Comparison of ENCODE assay signal across 11 cellular contexts in genomic region chr17:17151055-17151454, GRCh38. TPM values are rescaled to one million over a fixed set of nuclear protein-coding genes. Genes with fewer than 3 reads are reported as not detected.
A peak's percentile ranks its signal among the peaks of the same experiment; 100 is the strongest.
DNase-seq lines count a peak whose midpoint lies in the region; ATAC-seq, FAIRE-seq and TF ChIP-seq lines count a peak whose summit lies in the region.
"Had no signal": no experiment of that assay in that cellular context is flagged by ENCODE, and none has a peak within 500 bp of the region (broad histone marks: within the 10 kb centered on the region; RNA-seq: fewer than 3 reads in every experiment).

No MANE protein-coding gene starts in this region.

- DNase-seq in activated naive CD4-positive, alpha-beta T cell treated with Interleukin-2 at 50 U/mL for 16 hours, result peak; percentile 36
- no peak for DNase-seq in activated naive CD4-positive, alpha-beta T cell (lab: John Stamatoyannopoulos, UW)
- no peak for DNase-seq in SK-N-SH
- DNase-seq in esophagus squamous epithelium (lab: John Stamatoyannopoulos, UW), result no peak
- no peak for DNase-seq in SIG-M5 (lab: John Stamatoyannopoulos, UW)
- no peak for DNase-seq in pancreas
- no peak for DNase-seq in NCI-H1048 (lab: John Stamatoyannopoulos, UW)
- DNase-seq: NCI-H2081 treated with DMSO at 0.1 percent for 48 hours, small intestine had no signal

- TF ChIP-seq RAD21 in SK-N-SH (IDR thresholded peaks at IDR 0.05; ENCODE audit: low read length), result no peak

- no peak overlapping the region; a peak in 1 of 4 replicates for H3K4me3 ChIP-seq in SK-N-SH (ENCODE audit: low read depth in 2 of 2, low read length in 1 of 2)
- H3K4me3 ChIP-seq in esophagus squamous epithelium, result no peak overlapping the region
- H3K4me3 ChIP-seq in pancreas, result no peak overlapping the region

- H3K36me3 Mint-ChIP-seq in stimulated activated naive CD8-positive, alpha-beta T cell treated with anti-CD3 and anti-CD28 coated beads, Interleukin-15, Interleukin-2, amounts not matched to agents 100 ng/mL and 50 ng/mL, for 24 hours (ENCODE audit: low read depth), result peaks cover 46% of the 10 kb centered on the region

- no peak for TF ChIP-seq POLR2A in esophagus squamous epithelium (IDR thresholded peaks at IDR 0.05)

- H3K79me2 ChIP-seq in SK-N-SH (ENCODE audit: insufficient read depth), result peaks cover 7% of the 10 kb centered on the region; the same call in 1 of the 2 replicates

- no peaks in the 10 kb centered on the region for H3K9me2 ChIP-seq in SK-N-SH

- no peak for ATAC-seq in pancreas

- intact Hi-C loops in esophagus squamous epithelium (cut with DNase I) (no loop called here), pancreas (cut with DNase I) (no loop called here)

- H3K36me3 ChIP-seq in SK-N-SH (replicated peaks in 1 of 2; ENCODE audit: control insufficient read depth in 1 of 2, insufficient read depth in 2 of 2, low read length in 1 of 2) (peaks cover 31 to 56% of the 10 kb centered on the region in 2 experiments), esophagus squamous epithelium (peaks cover 20 to 98% (median 27%) of the 10 kb centered on the region in 3 donors), pancreas (peaks cover 4 to 70% (median 24%) of the 10 kb centered on the region in 3 donors)

- H3K4me1 Mint-ChIP-seq in stimulated activated naive CD8-positive, alpha-beta T cell treated with anti-CD3 and anti-CD28 coated beads, Interleukin-15, Interleukin-2, amounts not matched to agents 100 ng/mL and 50 ng/mL, for 24 hours (ENCODE audit: low read depth), result peaks cover 41% of the 10 kb centered on the region

- no peak overlapping the region for H3K4me3 Mint-ChIP-seq in stimulated activated naive CD8-positive, alpha-beta T cell treated with anti-CD3 and anti-CD28 coated beads, Interleukin-15, Interleukin-2, amounts not matched to agents 100 ng/mL and 50 ng/mL, for 24 hours

- peak overlapping the region; percentile 36 for H3K4me2 ChIP-seq in SK-N-SH

- peaks cover 5 to 32% of the 10 kb centered on the region in 2 experiments; a peak in 3 of 4 replicates for H3K4me1 ChIP-seq in SK-N-SH (ENCODE audit: control insufficient read depth in 1 of 2, insufficient read depth in 2 of 2, low read depth in 1 of 2, low read length in 1 of 2)
- peaks cover 10 to 51% (median 32%) of the 10 kb centered on the region in 3 donors for H3K4me1 ChIP-seq in esophagus squamous epithelium
- peaks cover 0 to 4% (median 0%) of the 10 kb centered on the region in 3 donors for H3K4me1 ChIP-seq in pancreas

- FAIRE-seq in pancreas (lab: Jason Lieb, UNC), result no peak
- FAIRE-seq: small intestine had no signal

- CTCF ChIA-PET in SK-N-SH (lab: Yijun Ruan, JAX), result interaction anchor here (1.9 kb wide), 1 partner anchor 9 kb away, joined by 10 read pairs; no protein-coding TSS in a partner anchor

- no peaks in the 10 kb centered on the region; the same call in 1 of the 2 replicates for H4K20me1 ChIP-seq in SK-N-SH (ENCODE audit: insufficient read depth)

- TF ChIP-seq CTCF in SK-N-SH (IDR thresholded peaks at IDR 0.05) (no peak), esophagus squamous epithelium (IDR thresholded peaks at IDR 0.05) (no peak), pancreas (IDR thresholded peaks at IDR 0.05) (no peak)

- peak overlapping the region; percentile 57 for H3K27ac Mint-ChIP-seq in stimulated activated naive CD8-positive, alpha-beta T cell treated with anti-CD3 and anti-CD28 coated beads, Interleukin-15, Interleukin-2, amounts not matched to agents 100 ng/mL and 50 ng/mL, for 24 hours

- no peak overlapping the region for H2AFZ ChIP-seq in SK-N-SH (ENCODE audit: low read depth)

- POLR2A ChIA-PET in SK-N-SH (lab: Yijun Ruan, JAX), result no interaction called here

- no peaks in the 10 kb centered on the region for H3K9me3 Mint-ChIP-seq in stimulated activated naive CD8-positive, alpha-beta T cell treated with anti-CD3 and anti-CD28 coated beads, Interleukin-15, Interleukin-2, amounts not matched to agents 100 ng/mL and 50 ng/mL, for 24 hours

- H3K27me3 ChIP-seq in SK-N-SH (ENCODE audit: insufficient read depth), result no peaks in the 10 kb centered on the region
- H3K27me3 ChIP-seq in esophagus squamous epithelium, result no peaks in the 10 kb centered on the region
- no peaks in the 10 kb centered on the region for H3K27me3 ChIP-seq in pancreas

- H3K27me3 Mint-ChIP-seq in stimulated activated naive CD8-positive, alpha-beta T cell treated with anti-CD3 and anti-CD28 coated beads, Interleukin-15, Interleukin-2, amounts not matched to agents 100 ng/mL and 50 ng/mL, for 24 hours, result no peaks in the 10 kb centered on the region

- peak overlapping the region; percentile 49 for H3K9ac ChIP-seq in SK-N-SH

- peak in 1 of 2 experiments; percentile 47; a peak in 1 of 4 replicates for TF ChIP-seq EP300 in SK-N-SH (IDR thresholded peaks at IDR 0.05; ENCODE audit: borderline replicate concordance in 1 of 2, low read depth in 1 of 2, low read length in 1 of 2)

- H3F3A ChIP-seq in SK-N-SH (replicated peaks; ENCODE audit: insufficient read depth), result peaks cover 51% of the 10 kb centered on the region

- H3K27ac ChIP-seq in SK-N-SH (ENCODE audit: low read depth in 2 of 2, low read length in 1 of 2) (peak overlapping the region; percentile 66 to 93; a peak in 3 of 4 replicates), esophagus squamous epithelium (peak overlapping the region; percentile 51 to 70 (median 62)), pancreas (no peak overlapping the region)
- H3K27ac ChIP-seq: C4-2B had no signal

- H3K9me3 ChIP-seq in SK-N-SH (no peaks in the 10 kb centered on the region), esophagus squamous epithelium (no peaks in the 10 kb centered on the region), pancreas (no peaks in the 10 kb centered on the region)

- WGBS in SK-N-SH (ENCODE audit: low lambda C conversion rate), result 56% methylated on average over 4 of the region's 5 CpGs
- WGBS in esophagus squamous epithelium, 2 donors, result 57 to 65% methylated on average over 4 to 5 of the region's 5 CpGs
- 95 to 98% methylated on average over 5 of the region's 5 CpGs for WGBS in pancreas, 2 donors

TF ChIP-seq in SK-N-SH, 30 proteins besides CTCF, POLR2A, EP300 and RAD21 (continues in another document):
- TF ChIP-seq USF2 (IDR thresholded peaks at IDR 0.05; ENCODE audit: borderline replicate concordance, low read depth, low read length), result no peak
- peak; percentile 56; the same call in 1 of the 2 replicates for TF ChIP-seq TCF12 (IDR thresholded peaks at IDR 0.05)
- TF ChIP-seq FOXJ3 (CRISPR knock-in tag; IDR thresholded peaks at IDR 0.05), result no peak
- TF ChIP-seq, protein P1, sequence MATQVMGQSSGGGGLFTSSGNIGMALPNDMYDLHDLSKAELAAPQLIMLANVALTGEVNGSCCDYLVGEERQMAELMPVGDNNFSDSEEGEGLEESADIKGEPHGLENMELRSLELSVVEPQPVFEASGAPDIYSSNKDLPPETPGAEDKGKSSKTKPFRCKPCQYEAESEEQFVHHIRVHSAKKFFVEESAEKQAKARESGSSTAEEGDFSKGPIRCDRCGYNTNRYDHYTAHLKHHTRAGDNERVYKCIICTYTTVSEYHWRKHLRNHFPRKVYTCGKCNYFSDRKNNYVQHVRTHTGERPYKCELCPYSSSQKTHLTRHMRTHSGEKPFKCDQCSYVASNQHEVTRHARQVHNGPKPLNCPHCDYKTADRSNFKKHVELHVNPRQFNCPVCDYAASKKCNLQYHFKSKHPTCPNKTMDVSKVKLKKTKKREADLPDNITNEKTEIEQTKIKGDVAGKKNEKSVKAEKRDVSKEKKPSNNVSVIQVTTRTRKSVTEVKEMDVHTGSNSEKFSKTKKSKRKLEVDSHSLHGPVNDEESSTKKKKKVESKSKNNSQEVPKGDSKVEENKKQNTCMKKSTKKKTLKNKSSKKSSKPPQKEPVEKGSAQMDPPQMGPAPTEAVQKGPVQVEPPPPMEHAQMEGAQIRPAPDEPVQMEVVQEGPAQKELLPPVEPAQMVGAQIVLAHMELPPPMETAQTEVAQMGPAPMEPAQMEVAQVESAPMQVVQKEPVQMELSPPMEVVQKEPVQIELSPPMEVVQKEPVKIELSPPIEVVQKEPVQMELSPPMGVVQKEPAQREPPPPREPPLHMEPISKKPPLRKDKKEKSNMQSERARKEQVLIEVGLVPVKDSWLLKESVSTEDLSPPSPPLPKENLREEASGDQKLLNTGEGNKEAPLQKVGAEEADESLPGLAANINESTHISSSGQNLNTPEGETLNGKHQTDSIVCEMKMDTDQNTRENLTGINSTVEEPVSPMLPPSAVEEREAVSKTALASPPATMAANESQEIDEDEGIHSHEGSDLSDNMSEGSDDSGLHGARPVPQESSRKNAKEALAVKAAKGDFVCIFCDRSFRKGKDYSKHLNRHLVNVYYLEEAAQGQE (IDR thresholded peaks at IDR 0.05; ENCODE audit: low read depth, low read length), result 0 out of 2 replicates have a peak, but pooled peaks have one; percentile 12
- TF ChIP-seq TAF1 (IDR thresholded peaks at IDR 0.05; ENCODE audit: borderline replicate concordance, low read depth, low read length), result no peak
- TF ChIP-seq, protein P2, sequence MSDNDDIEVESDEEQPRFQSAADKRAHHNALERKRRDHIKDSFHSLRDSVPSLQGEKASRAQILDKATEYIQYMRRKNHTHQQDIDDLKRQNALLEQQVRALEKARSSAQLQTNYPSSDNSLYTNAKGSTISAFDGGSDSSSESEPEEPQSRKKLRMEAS (IDR thresholded peaks at IDR 0.05; ENCODE audit: low read depth), result peak; percentile 63
- TF ChIP-seq FOSL2 (IDR thresholded peaks at IDR 0.05; ENCODE audit: borderline replicate concordance, low read depth), result peak; percentile 93
- no peak for TF ChIP-seq SIN3A (IDR thresholded peaks at IDR 0.05; ENCODE audit: borderline replicate concordance, low read depth, low read length)
- TF ChIP-seq, protein P3, sequence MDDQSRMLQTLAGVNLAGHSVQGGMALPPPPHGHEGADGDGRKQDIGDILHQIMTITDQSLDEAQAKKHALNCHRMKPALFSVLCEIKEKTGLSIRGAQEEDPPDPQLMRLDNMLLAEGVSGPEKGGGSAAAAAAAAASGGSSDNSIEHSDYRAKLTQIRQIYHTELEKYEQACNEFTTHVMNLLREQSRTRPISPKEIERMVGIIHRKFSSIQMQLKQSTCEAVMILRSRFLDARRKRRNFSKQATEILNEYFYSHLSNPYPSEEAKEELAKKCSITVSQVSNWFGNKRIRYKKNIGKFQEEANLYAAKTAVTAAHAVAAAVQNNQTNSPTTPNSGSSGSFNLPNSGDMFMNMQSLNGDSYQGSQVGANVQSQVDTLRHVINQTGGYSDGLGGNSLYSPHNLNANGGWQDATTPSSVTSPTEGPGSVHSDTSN (IDR thresholded peaks at IDR 0.05), result peak; percentile 37

RNA-seq across cellular contexts. Expression of gene PLD6, which starts 55.1 kb away (rescaled TPM):
- polyA plus RNA-seq in SK-N-SH (2012; rRNA removed) (3.7 and 4.5 TPM in 2 replicates), pancreas (1 to 10 TPM; 2.3 to 3.4 TPM)
- 4.3 and 4.9 TPM in 2 replicates for polyA plus RNA-seq in SK-N-SH (2012; cell fraction: cytosol; rRNA removed)
- 3.8 and 6.5 TPM in 2 replicates for polyA plus RNA-seq in SK-N-SH (2012; cell fraction: nucleus; rRNA removed)
- total RNA-seq in esophagus squamous epithelium (1 to 10 TPM in 2 of 4 donors, under 1 TPM in 2; 0.45 to 1.9 (median 0.95) TPM), pancreas (1 to 10 TPM; 1.5 to 3.4 (median 2.3) TPM)

Comparison
In these comparisons a context has a peak if more than half of its experiments do, and no peak if none do; other contexts are left out.
1. H3K27ac ChIP-seq: peak in SK-N-SH (2 of 2) and esophagus squamous epithelium (4 of 4); none in pancreas (0 of 4).